7 cellular contexts compared by ENCODE assay signal in the genomic region with DNA sequence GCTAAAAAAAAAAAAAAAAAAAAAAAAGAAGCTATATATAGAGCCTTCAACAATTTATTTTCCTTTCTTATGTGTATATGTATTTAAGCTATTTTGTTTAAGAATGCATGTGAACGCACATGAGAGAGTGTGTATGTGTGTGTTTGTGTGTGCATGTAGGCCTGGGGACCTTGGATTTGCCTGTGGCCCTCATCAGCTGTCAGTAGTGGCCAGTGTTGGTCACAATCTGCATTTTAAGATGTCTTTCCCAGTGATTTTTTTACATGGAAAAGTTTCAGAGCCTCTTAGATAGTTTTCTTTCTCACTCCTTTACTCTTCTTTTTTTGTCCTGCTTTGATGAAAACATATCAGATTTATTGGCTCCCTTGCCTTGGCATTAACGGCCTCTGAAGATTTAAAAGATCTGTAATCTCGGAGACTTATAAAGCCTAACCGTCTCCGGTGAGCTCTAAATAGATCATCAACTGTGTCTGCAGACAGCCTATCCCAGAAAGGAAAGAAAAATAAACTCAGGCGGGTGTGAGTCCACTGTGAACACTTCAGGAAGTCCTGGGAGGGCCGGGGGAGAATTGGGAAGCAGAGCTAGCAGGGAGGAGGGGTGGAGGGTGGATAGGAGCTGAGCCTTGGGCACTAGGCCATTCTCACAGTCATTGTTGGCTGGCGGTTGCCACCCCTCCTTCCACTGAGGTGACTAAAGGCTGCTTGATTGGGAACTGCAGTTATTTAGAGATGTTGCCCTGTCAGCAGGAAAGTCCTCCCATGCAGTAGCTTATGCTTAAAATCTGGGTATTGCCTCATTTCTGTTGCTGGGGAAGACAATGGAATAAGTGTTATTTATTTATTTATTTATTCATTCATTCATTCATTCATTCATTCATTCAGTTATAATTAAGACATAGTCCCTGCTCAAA.
DNase-seq lines count a peak whose midpoint lies in the region; ATAC-seq and TF ChIP-seq lines count a peak whose summit lies in the region.

No MANE protein-coding gene starts in this region.

- H3K4me3 Mint-ChIP-seq in activated T-cell treated with anti-CD3 and anti-CD28 coated beads, Interleukin-2, amount 50 U/mL, for 72 hours: no peak overlapping the region
- no peak overlapping the region for H3K4me3 Mint-ChIP-seq in activated naive CD8-positive, alpha-beta T cell treated with anti-CD3 and anti-CD28 coated beads, Interleukin-2, amount 50 U/mL, for 24 hours

- 14% methylated on average over 8 of the region's 8 CpGs for WGBS in urinary bladder

- no peaks in the 10 kb centered on the region for H3K4me1 Mint-ChIP-seq in activated T-cell treated with anti-CD3 and anti-CD28 coated beads, Interleukin-2, amount 50 U/mL, for 72 hours (ENCODE audit: low read depth)
- H3K4me1 Mint-ChIP-seq in activated naive CD8-positive, alpha-beta T cell treated with anti-CD3 and anti-CD28 coated beads, Interleukin-2, amount 50 U/mL, for 24 hours: no peaks in the 10 kb centered on the region

- no peak overlapping the region for H3K27ac Mint-ChIP-seq in activated T-cell treated with anti-CD3 and anti-CD28 coated beads, Interleukin-2, amount 50 U/mL, for 72 hours
- no peak overlapping the region for H3K27ac Mint-ChIP-seq in activated naive CD8-positive, alpha-beta T cell treated with anti-CD3 and anti-CD28 coated beads, Interleukin-2, amount 50 U/mL, for 24 hours

- no peaks in the 10 kb centered on the region for H3K27me3 Mint-ChIP-seq in activated T-cell treated with anti-CD3 and anti-CD28 coated beads, Interleukin-2, amount 50 U/mL, for 72 hours (ENCODE audit: low read depth)
- no peaks in the 10 kb centered on the region for H3K27me3 Mint-ChIP-seq in activated naive CD8-positive, alpha-beta T cell treated with anti-CD3 and anti-CD28 coated beads, Interleukin-2, amount 50 U/mL, for 24 hours

- no peak overlapping the region for H3K4me3 ChIP-seq in RWPE2 (ENCODE audit: severe bottlenecking)
- peak overlapping the region; percentile 3 for H3K4me3 ChIP-seq in urinary bladder (ENCODE audit: low read depth, low read length)

- no peaks in the 10 kb centered on the region for H3K9me3 ChIP-seq in RWPE2 (ENCODE audit: severe bottlenecking)

- H3K27ac ChIP-seq in RWPE2 (ENCODE audit: poor library complexity, severe bottlenecking): no peak overlapping the region
- H3K27ac ChIP-seq in urinary bladder (ENCODE audit: low read depth): no peak overlapping the region

- H3K27me3 ChIP-seq in RWPE2 (ENCODE audit: insufficient read depth, poor library complexity, severe bottlenecking): no peaks in the 10 kb centered on the region

- 0 out of 3 replicates have a peak, but pooled peaks have one; percentile 12 for ATAC-seq in RWPE2 (ENCODE audit: low read depth)
- ATAC-seq in esophagus mucosa: peak; percentile 75
- no peak for ATAC-seq in HG02678 (IDR thresholded peaks at IDR 0.05; ENCODE audit: unreplicated experiment)
- ATAC-seq in activated T-cell treated with anti-CD3 and anti-CD28 coated beads, Interleukin-2, amount 50 U/mL, for 72 hours (replicated peaks in 1 of 2): no peak
- ATAC-seq in activated naive CD8-positive, alpha-beta T cell treated with anti-CD3 and anti-CD28 coated beads, Interleukin-2, amount 50 U/mL, for 24 hours: no peak

- TF ChIP-seq CTCF in RWPE2 (IDR thresholded peaks at IDR 0.05; ENCODE audit: poor library complexity, severe bottlenecking): no peak

- no peaks in the 10 kb centered on the region for H3K9me3 Mint-ChIP-seq in activated T-cell treated with anti-CD3 and anti-CD28 coated beads, Interleukin-2, amount 50 U/mL, for 72 hours
- no peaks in the 10 kb centered on the region for H3K9me3 Mint-ChIP-seq in activated naive CD8-positive, alpha-beta T cell treated with anti-CD3 and anti-CD28 coated beads, Interleukin-2, amount 50 U/mL, for 24 hours

- no peaks in the 10 kb centered on the region for H3K36me3 ChIP-seq in RWPE2 (ENCODE audit: low read depth)
- H3K36me3 ChIP-seq in urinary bladder (ENCODE audit: insufficient read depth): peaks cover 2% of the 10 kb centered on the region

- DNase-seq in RWPE2 (ENCODE audit: low spot score) (no peak), mucosa of gallbladder (ENCODE audit: low spot score) (peak; percentile 78)
- DNase-seq in activated T-cell treated with anti-CD3 and anti-CD28 coated beads, Interleukin-2, amount 50 U/mL, for 72 hours: no peak
- DNase-seq in activated naive CD8-positive, alpha-beta T cell treated with anti-CD3 and anti-CD28 coated beads, Interleukin-2, amount 50 U/mL, for 24 hours: no peak

- H3K4me1 ChIP-seq in RWPE2 (ENCODE audit: insufficient read depth, poor library complexity, severe bottlenecking) (no peaks in the 10 kb centered on the region), urinary bladder (ENCODE audit: insufficient read depth) (no peaks in the 10 kb centered on the region)

- H3K36me3 Mint-ChIP-seq in activated T-cell treated with anti-CD3 and anti-CD28 coated beads, Interleukin-2, amount 50 U/mL, for 72 hours (ENCODE audit: insufficient read depth in 2 of 2): no peaks in the 10 kb centered on the region
- H3K36me3 Mint-ChIP-seq in activated naive CD8-positive, alpha-beta T cell treated with anti-CD3 and anti-CD28 coated beads, Interleukin-2, amount 50 U/mL, for 24 hours (ENCODE audit: low read depth): peaks cover 10% of the 10 kb centered on the region

Comparison
In these comparisons a context has a peak if more than half of its experiments do, and no peak if none do; other contexts are left out.
1. ATAC-seq: peak in RWPE2 (single experiment) and esophagus mucosa (single experiment); none in HG02678 (single experiment), activated T-cell treated with anti-CD3 and anti-CD28 coated beads, Interleukin-2, amount 50 U/mL, for 72 hours (0 of 2) and activated naive CD8-positive, alpha-beta T cell treated with anti-CD3 and anti-CD28 coated beads, Interleukin-2, amount 50 U/mL, for 24 hours (single experiment).